ENCODE assay signal across 1 cellular context in genomic region chr7:4801839-4802231, GRCh38.
TF ChIP-seq lines count a peak whose summit lies in the region.

No MANE protein-coding gene starts in this region.

TF ChIP-seq in K562, 482 proteins besides CTCF, POLR2A, EP300 and RAD21:
- TF ChIP-seq ZNF778 (CRISPR knock-in tag; IDR thresholded peaks at IDR 0.05) = no peak
- TF ChIP-seq POLR2G (IDR thresholded peaks at IDR 0.05; ENCODE audit: low read depth, low read length) = peak; percentile 4; the same call in 1 of the 2 replicates
